8 cellular contexts compared by ENCODE assay signal in the genomic region with DNA sequence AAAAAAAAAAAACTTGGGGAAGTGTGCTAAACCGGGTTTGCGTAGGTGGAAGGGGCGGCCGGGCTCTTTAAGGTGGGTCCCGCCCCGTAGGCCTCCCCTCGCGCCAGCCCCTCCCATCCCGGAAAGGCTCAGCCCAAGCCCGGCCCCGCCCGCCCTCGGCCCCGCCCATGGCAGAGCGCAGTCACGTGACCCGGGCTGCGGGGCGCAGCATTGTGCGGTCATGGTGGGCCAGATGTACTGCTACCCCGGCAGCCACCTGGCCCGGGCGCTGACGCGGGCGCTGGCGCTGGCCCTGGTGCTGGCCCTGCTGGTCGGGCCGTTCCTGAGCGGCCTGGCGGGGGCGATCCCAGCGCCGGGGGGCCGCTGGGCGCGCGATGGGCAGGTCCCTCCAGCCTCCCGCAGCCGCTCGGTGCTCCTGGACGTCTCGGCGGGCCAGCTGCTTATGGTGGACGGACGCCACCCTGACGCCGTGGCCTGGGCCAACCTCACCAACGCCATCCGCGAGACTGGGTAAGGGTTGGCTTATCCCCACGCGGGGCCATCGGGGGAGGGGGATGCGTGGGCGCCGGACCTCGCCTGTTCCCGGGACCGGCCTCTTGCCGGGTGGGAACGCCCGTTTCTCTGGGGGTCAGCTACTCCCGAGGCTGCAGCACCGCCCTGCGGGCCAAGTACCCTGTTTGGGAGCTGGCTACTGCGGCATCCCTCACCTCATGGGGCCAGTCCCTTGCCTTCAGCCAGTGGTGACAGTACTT. TPM values are rescaled to one million over a fixed set of nuclear protein-coding genes. Genes with fewer than 3 reads are reported as not detected.
DNase-seq lines count a peak whose midpoint lies in the region; ATAC-seq and TF ChIP-seq lines count a peak whose summit lies in the region.

A gene with protein sequence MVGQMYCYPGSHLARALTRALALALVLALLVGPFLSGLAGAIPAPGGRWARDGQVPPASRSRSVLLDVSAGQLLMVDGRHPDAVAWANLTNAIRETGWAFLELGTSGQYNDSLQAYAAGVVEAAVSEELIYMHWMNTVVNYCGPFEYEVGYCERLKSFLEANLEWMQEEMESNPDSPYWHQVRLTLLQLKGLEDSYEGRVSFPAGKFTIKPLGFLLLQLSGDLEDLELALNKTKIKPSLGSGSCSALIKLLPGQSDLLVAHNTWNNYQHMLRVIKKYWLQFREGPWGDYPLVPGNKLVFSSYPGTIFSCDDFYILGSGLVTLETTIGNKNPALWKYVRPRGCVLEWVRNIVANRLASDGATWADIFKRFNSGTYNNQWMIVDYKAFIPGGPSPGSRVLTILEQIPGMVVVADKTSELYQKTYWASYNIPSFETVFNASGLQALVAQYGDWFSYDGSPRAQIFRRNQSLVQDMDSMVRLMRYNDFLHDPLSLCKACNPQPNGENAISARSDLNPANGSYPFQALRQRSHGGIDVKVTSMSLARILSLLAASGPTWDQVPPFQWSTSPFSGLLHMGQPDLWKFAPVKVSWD (plus strand): TSS at position 207 of the 752 bp plus-strand sequence. CDS start 14 bp downstream, at position 221.

- peak within 1 kb of the TSS; percentile 96 for H3K4me2 ChIP-seq in GM23248 (ENCODE audit: unreplicated experiment)

- peak within 1 kb of the TSS; percentile 81 for H3K9ac ChIP-seq in GM23248

- no peaks in the 10 kb centered on the region for H3F3A ChIP-seq in GM23248 (ENCODE audit: insufficient read depth)

- H3K4me3 ChIP-seq in GM23248 = peak within 1 kb of the TSS; percentile 90
- peak within 1 kb of the TSS; percentile 91 for H3K4me3 ChIP-seq in RWPE2 (ENCODE audit: severe bottlenecking)
- H3K4me3 ChIP-seq in fibroblast of mammary gland (ENCODE audit: control insufficient read depth, low read depth, low read length) = peak within 1 kb of the TSS; percentile 85

- H3K9me3 ChIP-seq in GM23248 (ENCODE audit: low read depth) = no peaks in the 10 kb centered on the region
- no peaks in the 10 kb centered on the region for H3K9me3 ChIP-seq in RWPE2 (ENCODE audit: severe bottlenecking)

- TF ChIP-seq CTCF in RWPE2 (IDR thresholded peaks at IDR 0.05; ENCODE audit: poor library complexity, severe bottlenecking) (no peak), fibroblast of mammary gland (conservative IDR thresholded peaks at IDR 0.05; ENCODE audit: control insufficient read depth, insufficient read depth, low read depth, low read length) (no peak)

- no peaks in the 10 kb centered on the region for H4K20me1 ChIP-seq in GM23248 (ENCODE audit: insufficient read depth)

- intact Hi-C loops in activated T-helper 2 cell treated with anti-CD3 and anti-CD28 coated beads, Interferon-gamma antibody, Interleukin-2, Interleukin-4, amounts not matched to agents 10 μg/mL and 5 μg/mL and 100 μg/mL, durations not matched to agents 14 hours and 24 hours and 36 hours (cut with micrococcal nuclease) = loop anchor here (1.0 to 5.0 kb wide), 4 partner anchors 23 to 151 kb away; partner anchors contain the start of genes SDSL, SLC8B1 and TPCN1

- H3K27me3 ChIP-seq in GM23248 (replicated peaks; ENCODE audit: insufficient read depth) (no peaks in the 10 kb centered on the region), RWPE2 (ENCODE audit: insufficient read depth, poor library complexity, severe bottlenecking) (no peaks in the 10 kb centered on the region)

- ATAC-seq in RWPE2 (ENCODE audit: low read depth) = peak; percentile 89
- peak; percentile 99 for ATAC-seq in natural killer cell treated with Interleukin-12 subunit alpha and Interleukin-12 subunit beta and Interleukin-15 and Interleukin-18, amount 100 ng/mL, for 72 hours

- 0% methylated on average over 42 to 54 of the region's 67 CpGs for WGBS in GM23248 (ENCODE audit: low coverage in 1 of 2, low lambda C conversion rate in 2 of 2, missing lambda C conversion rate in 2 of 2), 2 experiments

- DNase-seq in Daoy (ENCODE audit: low read depth) (peak; percentile 97), GM23248 (peak; percentile 97), Kasumi-1 (lab: John Stamatoyannopoulos, UW) (peak; percentile 87 to 88), RWPE2 (ENCODE audit: low spot score) (peak; percentile 90), fibroblast of mammary gland (ENCODE audit: low read depth) (peak; percentile 89)
- peak; percentile 88 for DNase-seq in activated T-helper 2 cell treated with anti-CD3 and anti-CD28 coated beads, Interferon-gamma antibody, Interleukin-2, Interleukin-4, amounts not matched to agents 10 μg/mL and 5 μg/mL and 100 μg/mL, durations not matched to agents 14 hours and 24 hours and 36 hours (ENCODE audit: low spot score)
- peak; percentile 95 for DNase-seq in natural killer cell treated with Interleukin-12 subunit alpha and Interleukin-12 subunit beta and Interleukin-15 and Interleukin-18, amount 100 ng/mL, for 72 hours (ENCODE audit: low spot score)
- DNase-seq in stimulated activated naive CD4-positive, alpha-beta T cell treated with Interleukin-2 at 50 U/mL for 16 hours (lab: John Stamatoyannopoulos, UW) = peak; percentile 94

- no peaks in the 10 kb centered on the region for H3K9me3 Mint-ChIP-seq in activated T-helper 2 cell treated with anti-CD3 and anti-CD28 coated beads, Interferon-gamma antibody, Interleukin-2, Interleukin-4, amounts not matched to agents 10 μg/mL and 5 μg/mL and 100 μg/mL, durations not matched to agents 14 hours and 24 hours and 36 hours
- H3K9me3 Mint-ChIP-seq in natural killer cell treated with Interleukin-12 subunit alpha and Interleukin-12 subunit beta and Interleukin-15 and Interleukin-18, amount 100 ng/mL, for 72 hours = no peaks in the 10 kb centered on the region

- peak within 1 kb of the TSS; percentile 59 for H3K27ac Mint-ChIP-seq in activated T-helper 2 cell treated with anti-CD3 and anti-CD28 coated beads, Interferon-gamma antibody, Interleukin-2, Interleukin-4, amounts not matched to agents 10 μg/mL and 5 μg/mL and 100 μg/mL, durations not matched to agents 14 hours and 24 hours and 36 hours
- H3K27ac Mint-ChIP-seq in natural killer cell treated with Interleukin-12 subunit alpha and Interleukin-12 subunit beta and Interleukin-15 and Interleukin-18, amount 100 ng/mL, for 72 hours = peak within 1 kb of the TSS; percentile 37 to 72

- H3K27ac ChIP-seq in GM23248 (no peak within 1 kb of the TSS), RWPE2 (ENCODE audit: poor library complexity, severe bottlenecking) (no peak within 1 kb of the TSS)

- H3K36me3 Mint-ChIP-seq in activated T-helper 2 cell treated with anti-CD3 and anti-CD28 coated beads, Interferon-gamma antibody, Interleukin-2, Interleukin-4, amounts not matched to agents 10 μg/mL and 5 μg/mL and 100 μg/mL, durations not matched to agents 14 hours and 24 hours and 36 hours (ENCODE audit: low read depth) = peaks cover 3% of the 10 kb centered on the region
- no peaks in the 10 kb centered on the region for H3K36me3 Mint-ChIP-seq in natural killer cell treated with Interleukin-12 subunit alpha and Interleukin-12 subunit beta and Interleukin-15 and Interleukin-18, amount 100 ng/mL, for 72 hours

- in situ Hi-C loops in GM23248 (cut with MboI) = no loop called here

- H2AFZ ChIP-seq in GM23248 = peak within 1 kb of the TSS; percentile 85

- H3K4me1 ChIP-seq in GM23248 (ENCODE audit: insufficient read depth) (peaks cover 18% of the 10 kb centered on the region), RWPE2 (ENCODE audit: insufficient read depth, poor library complexity, severe bottlenecking) (no peaks in the 10 kb centered on the region)

- H3K79me2 ChIP-seq in GM23248 (ENCODE audit: insufficient read depth) = peaks cover 17% of the 10 kb centered on the region

- H3K4me3 Mint-ChIP-seq in activated T-helper 2 cell treated with anti-CD3 and anti-CD28 coated beads, Interferon-gamma antibody, Interleukin-2, Interleukin-4, amounts not matched to agents 10 μg/mL and 5 μg/mL and 100 μg/mL, durations not matched to agents 14 hours and 24 hours and 36 hours (ENCODE audit: low read depth) = peak within 1 kb of the TSS; percentile 85
- H3K4me3 Mint-ChIP-seq in natural killer cell treated with Interleukin-12 subunit alpha and Interleukin-12 subunit beta and Interleukin-15 and Interleukin-18, amount 100 ng/mL, for 72 hours = peak within 1 kb of the TSS; percentile 88

- peaks cover 1% of the 10 kb centered on the region for H3K27me3 Mint-ChIP-seq in activated T-helper 2 cell treated with anti-CD3 and anti-CD28 coated beads, Interferon-gamma antibody, Interleukin-2, Interleukin-4, amounts not matched to agents 10 μg/mL and 5 μg/mL and 100 μg/mL, durations not matched to agents 14 hours and 24 hours and 36 hours (ENCODE audit: low read depth)
- H3K27me3 Mint-ChIP-seq in natural killer cell treated with Interleukin-12 subunit alpha and Interleukin-12 subunit beta and Interleukin-15 and Interleukin-18, amount 100 ng/mL, for 72 hours = peaks cover 0 to 2% of the 10 kb centered on the region in 2 donors

- H3K36me3 ChIP-seq in GM23248 (ENCODE audit: low read depth) (no peaks in the 10 kb centered on the region), RWPE2 (ENCODE audit: low read depth) (no peaks in the 10 kb centered on the region)

- peaks cover 12% of the 10 kb centered on the region for H3K4me1 Mint-ChIP-seq in activated T-helper 2 cell treated with anti-CD3 and anti-CD28 coated beads, Interferon-gamma antibody, Interleukin-2, Interleukin-4, amounts not matched to agents 10 μg/mL and 5 μg/mL and 100 μg/mL, durations not matched to agents 14 hours and 24 hours and 36 hours (ENCODE audit: low read depth)
- H3K4me1 Mint-ChIP-seq in natural killer cell treated with Interleukin-12 subunit alpha and Interleukin-12 subunit beta and Interleukin-15 and Interleukin-18, amount 100 ng/mL, for 72 hours (ENCODE audit: low read depth in 2 of 2) = peaks cover 9 to 17% of the 10 kb centered on the region in 2 donors

- no peaks in the 10 kb centered on the region for H3K9me2 ChIP-seq in GM23248 (ENCODE audit: insufficient read depth)

RNA-seq across cellular contexts. Expression of the gene that starts here (rescaled TPM):
- 6.1 and 22.2 TPM in 2 replicates for total RNA-seq in Daoy (2014; rRNA removed; shearing (Covaris generic))
- total RNA-seq in GM23248 (2014; rRNA removed; shearing (Covaris generic)) = 38.5 and 43.6 TPM in 2 replicates
- 58.5 and 64.9 TPM in 2 replicates for polyA plus RNA-seq in GM23248 (2016; fragmentation: Nextera tagmentation; extraction: Ambion mirVana)
- total RNA-seq in activated T-helper 2 cell treated with anti-CD3 and anti-CD28 coated beads, Interferon-gamma antibody, Interleukin-2, Interleukin-4, amounts not matched to agents 10 μg/mL and 5 μg/mL and 100 μg/mL, durations not matched to agents 14 hours and 24 hours and 36 hours = 16.2 and 18.6 TPM in 2 replicates
- 10 to 100 TPM; 23.2 to 26.8 TPM for total RNA-seq in natural killer cell treated with Interleukin-12 subunit alpha and Interleukin-12 subunit beta and Interleukin-15 and Interleukin-18, amount 100 ng/mL, for 72 hours
